ENCODE assay signal across 1 cellular context in the genomic region with DNA sequence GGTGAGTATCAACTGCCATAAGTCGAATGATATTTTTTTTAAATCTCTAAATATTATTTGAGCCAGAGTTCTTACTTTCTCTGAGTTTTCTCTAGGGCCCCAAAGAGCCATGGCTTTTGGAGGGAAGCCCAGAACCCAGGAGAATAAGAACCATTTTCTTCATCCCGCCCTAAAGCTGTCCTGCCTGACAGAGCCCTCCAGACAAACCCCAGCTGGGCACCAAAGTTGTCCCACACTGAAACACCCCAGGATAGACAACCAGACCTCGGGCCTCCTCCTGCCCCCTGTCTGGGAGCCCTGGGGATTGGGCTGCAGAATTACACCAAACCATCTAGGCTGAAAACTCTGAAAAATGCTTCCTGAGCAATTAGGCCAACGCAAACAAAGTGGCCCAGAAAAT.
TF ChIP-seq lines count a peak whose summit lies in the region.

No MANE protein-coding gene starts in this region.

TF ChIP-seq in H1, 55 proteins besides CTCF, POLR2A, EP300 and RAD21:
- TF ChIP-seq CREB1 (IDR thresholded peaks at IDR 0.05) (no peak), SIX5 (IDR thresholded peaks at IDR 0.05; ENCODE audit: low read depth, low read length) (no peak), NANOG (IDR thresholded peaks at IDR 0.05; ENCODE audit: insufficient read depth, low read depth, low read length, poor library complexity, severe bottlenecking) (no peak), EGR1 (IDR thresholded peaks at IDR 0.05; ENCODE audit: borderline replicate concordance, low read depth, low read length) (no peak), POLR2AphosphoS5 (IDR thresholded peaks at IDR 0.05; ENCODE audit: low read depth, low read length) (no peak), SIN3A (conservative IDR thresholded peaks at IDR 0.05 in 1 of 2, IDR thresholded peaks at IDR 0.05 in 1 of 2; ENCODE audit: low read depth in 1 of 2, low read length in 2 of 2) (no peak), CEBPB (IDR thresholded peaks at IDR 0.05; ENCODE audit: low read depth, low read length) (no peak)
- TF ChIP-seq, protein P1, sequence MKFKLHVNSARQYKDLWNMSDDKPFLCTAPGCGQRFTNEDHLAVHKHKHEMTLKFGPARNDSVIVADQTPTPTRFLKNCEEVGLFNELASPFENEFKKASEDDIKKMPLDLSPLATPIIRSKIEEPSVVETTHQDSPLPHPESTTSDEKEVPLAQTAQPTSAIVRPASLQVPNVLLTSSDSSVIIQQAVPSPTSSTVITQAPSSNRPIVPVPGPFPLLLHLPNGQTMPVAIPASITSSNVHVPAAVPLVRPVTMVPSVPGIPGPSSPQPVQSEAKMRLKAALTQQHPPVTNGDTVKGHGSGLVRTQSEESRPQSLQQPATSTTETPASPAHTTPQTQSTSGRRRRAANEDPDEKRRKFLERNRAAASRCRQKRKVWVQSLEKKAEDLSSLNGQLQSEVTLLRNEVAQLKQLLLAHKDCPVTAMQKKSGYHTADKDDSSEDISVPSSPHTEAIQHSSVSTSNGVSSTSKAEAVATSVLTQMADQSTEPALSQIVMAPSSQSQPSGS (IDR thresholded peaks at IDR 0.05; ENCODE audit: low read length): no peak
